Comparison of ENCODE assay signal across 16 cellular contexts in genomic region chr1:38098101-38098847, GRCh38. TPM values are rescaled to one million over a fixed set of nuclear protein-coding genes. Genes with fewer than 3 reads are reported as not detected.
DNase-seq lines count a peak whose midpoint lies in the region; ATAC-seq and TF ChIP-seq lines count a peak whose summit lies in the region.
"Had no signal": no experiment of that assay in that cellular context is flagged by ENCODE, and none has a peak within 500 bp of the region (broad histone marks: within the 10 kb centered on the region; RNA-seq: fewer than 3 reads in every experiment).

No MANE protein-coding gene starts in this region.

- ATAC-seq in WTC11 = no peak
- peak; percentile 70 for ATAC-seq in left colon
- ATAC-seq in upper lobe of right lung = no peak
- ATAC-seq: A549 had no signal

- no peak overlapping the region for H3K4me3 Mint-ChIP-seq in WTC11
- H3K4me3 Mint-ChIP-seq: CD4-positive, alpha-beta T cell; HFFc6 had no signal

- intact Hi-C loops in left colon (cut with DNase I, micrococcal nuclease) = no loop called here
- intact Hi-C loops in posterior vena cava (cut with DNase I) = no loop called here
- intact Hi-C loops in upper lobe of right lung (cut with DNase I) = no loop called here

- no peaks in the 10 kb centered on the region for H3K36me3 Mint-ChIP-seq in WTC11

- no peaks in the 10 kb centered on the region for H3K36me3 ChIP-seq in HEK293 (ENCODE audit: control insufficient read depth in 2 of 2, insufficient read depth in 1 of 2, low read length in 2 of 2)
- H3K36me3 ChIP-seq in upper lobe of right lung = no peaks in the 10 kb centered on the region

- no peaks in the 10 kb centered on the region for H3K27me3 Mint-ChIP-seq in WTC11 (ENCODE audit: low read depth)

- H3K27ac ChIP-seq in HEK293 (ENCODE audit: extremely low read depth, low read depth, low read length) = no peak overlapping the region
- no peak overlapping the region for H3K27ac ChIP-seq in upper lobe of right lung
- H3K27ac ChIP-seq: A549, C4-2B, GM23248, HL-60 had no signal

- peaks cover 5% of the 10 kb centered on the region for H3K27me3 ChIP-seq in upper lobe of right lung

- CTCF ChIA-PET in HEK293 (lab: Yijun Ruan, JAX) (no interaction called here), WTC11 (lab: Charles Lee) (interaction anchor here (1.2 to 1.4 kb wide), 3 partner anchors 14 to 392 kb away, joined by 3 to 4 read pairs (median 4); no protein-coding TSS in a partner anchor)

- POLR2A ChIA-PET in HEK293 (lab: Yijun Ruan, JAX) (interaction anchor here (0.5 kb wide), 1 partner anchor 74 kb away, joined by 5 read pairs; no protein-coding TSS in a partner anchor), WTC11 (lab: Charles Lee) (no interaction called here)

- no peak for DNase-seq in WTC11 (ENCODE audit: low spot score)
- no peak for DNase-seq in left colon
- peak; percentile 54 for DNase-seq in posterior vena cava (ENCODE audit: low spot score)
- no peak for DNase-seq in 8988T
- DNase-seq in NCI-H226 = no peak
- no peak for DNase-seq in upper lobe of right lung
- DNase-seq: AML-193; CD4-positive, alpha-beta T cell; GM23248; HCEC 1CT; HFFc6 had no signal

- H3K9me3 ChIP-seq in HEK293 (ENCODE audit: control insufficient read depth, insufficient read depth, low read depth, low read length) (no peaks in the 10 kb centered on the region), upper lobe of right lung (no peaks in the 10 kb centered on the region)
- H3K9me3 ChIP-seq: A549 had no signal

- H3K27ac Mint-ChIP-seq in WTC11 = peak overlapping the region; percentile 73
- H3K27ac Mint-ChIP-seq: CD4-positive, alpha-beta T cell; HFFc6 had no signal

- TF ChIP-seq CTCF in HEK293 (tag by site-specific recombination; IDR thresholded peaks at IDR 0.05) (no peak), WTC11 (IDR thresholded peaks at IDR 0.05) (no peak), upper lobe of right lung (IDR thresholded peaks at IDR 0.05) (no peak)

- H3K4me1 ChIP-seq in HEK293 (ENCODE audit: control insufficient read depth, insufficient read depth, low read length) = no peaks in the 10 kb centered on the region
- H3K4me1 ChIP-seq in upper lobe of right lung = no peaks in the 10 kb centered on the region
- H3K4me1 ChIP-seq: A549 had no signal

- peaks cover 50% of the 10 kb centered on the region for H3K4me1 Mint-ChIP-seq in WTC11

- no peaks in the 10 kb centered on the region for H3K9me3 Mint-ChIP-seq in WTC11
- H3K9me3 Mint-ChIP-seq: CD4-positive, alpha-beta T cell; HFFc6 had no signal

- no peak overlapping the region for H3K4me3 ChIP-seq in HEK293 (ENCODE audit: low read depth, low read length)
- H3K4me3 ChIP-seq in upper lobe of right lung = no peak overlapping the region
- H3K4me3 ChIP-seq: A549, GM23248 had no signal

TF ChIP-seq in HEK293, 187 proteins besides CTCF, POLR2A, EP300 and RAD21:
- TF ChIP-seq ZNF791 (tag by site-specific recombination; IDR thresholded peaks at IDR 0.05) (no peak), ZNF548 (tag by site-specific recombination; IDR thresholded peaks at IDR 0.05) (no peak), EGR2 (tag by site-specific recombination; IDR thresholded peaks at IDR 0.05; ENCODE audit: low read depth) (peak; percentile 93), ZFHX2 (tag by site-specific recombination; conservative IDR thresholded peaks at IDR 0.05) (peak; percentile 86)

TF ChIP-seq in WTC11, 78 proteins besides CTCF, POLR2A, EP300 and RAD21:
- no peak for TF ChIP-seq ZNF423 (CRISPR knock-in tag; IDR thresholded peaks at IDR 0.05)
- TF ChIP-seq ZNF121 (CRISPR knock-in tag; IDR thresholded peaks at IDR 0.05) = no peak
- no peak for TF ChIP-seq MYBL2 (CRISPR knock-in tag; IDR thresholded peaks at IDR 0.05)
- no peak for TF ChIP-seq ZBTB21 (CRISPR knock-in tag; IDR thresholded peaks at IDR 0.05; ENCODE audit: borderline replicate concordance)

RNA-seq across cellular contexts. Expression of gene POU3F1, which starts 51.7 kb away (rescaled TPM):
- total RNA-seq in WTC11 (2021) = 18.9 to 22.4 TPM (median 20.9 TPM) in 3 replicates
- total RNA-seq in left colon = not detected
- under 1 TPM; 0.28 to 0.29 TPM for total RNA-seq in posterior vena cava
- not detected for total RNA-seq in upper lobe of right lung
- total RNA-seq: GM23248, HT1080 had no signal

Comparison
In these comparisons a context has a peak if more than half of its experiments do, and no peak if none do; other contexts are left out.
1. RNA of gene POU3F1, which starts 51.7 kb away (total RNA-seq): 18.9 to 22.4 TPM in WTC11; 0.28 to 0.29 TPM in posterior vena cava, not detected in upper lobe of right lung (single experiment) and not detected in left colon; every median in the first group is over 10 times any median in the second.